In genomic region chr2:153230977-153231376, GRCh38 we compare ENCODE assay signal across 17 cellular contexts.
"Had no signal": no experiment of that assay in that cellular context is flagged by ENCODE, and none has a peak within 500 bp of the region (broad histone marks: within the 10 kb centered on the region; RNA-seq: fewer than 3 reads in every experiment).

No MANE protein-coding gene starts in this region.

- H3K4me1 ChIP-seq: body of pancreas, testis, upper lobe of right lung had no signal

- H3K9me3 ChIP-seq: body of pancreas, neutrophil, testis, upper lobe of right lung had no signal

- H3K27ac ChIP-seq: body of pancreas, neutrophil, testis, upper lobe of right lung had no signal

- H3K36me3 ChIP-seq: neutrophil, upper lobe of right lung had no signal

- DNase-seq: activated CD4-positive, alpha-beta T cell treated with anti-CD3 and anti-CD28 coated beads, Interleukin-2, amount 50 U/mL, for 1 hour; amniotic stem cell; body of pancreas; cortex of kidney; effector memory CD4-positive, alpha-beta T cell; hippocampal formation; kidney glomerular epithelial cell; retina; stimulated activated CD4-positive, alpha-beta T cell treated with anti-CD3 and anti-CD28 coated beads, Interleukin-4, amount 100 ng/mL, for 1 hour; stimulated activated CD8-positive, alpha-beta memory T cell treated with anti-CD3 and anti-CD28 coated beads, Interleukin-4, amount 100 ng/mL, for 48 hours; testis; upper lobe of right lung had no signal

- H3K4me3 ChIP-seq: testis, upper lobe of right lung had no signal

- ATAC-seq: activated naive CD4-positive, alpha-beta T cell treated with anti-CD3 and anti-CD28 coated beads, Interleukin-2, amount 50 U/mL, for 72 hours; body of pancreas; upper lobe of right lung had no signal

- H3K4me3 Mint-ChIP-seq: central memory CD8-positive, alpha-beta T cell; stimulated activated naive CD8-positive, alpha-beta T cell treated with anti-CD3 and anti-CD28 coated beads, Interleukin-15, Interleukin-2, amounts not matched to agents 100 ng/mL and 50 ng/mL, for 24 hours had no signal

- H3K27me3 Mint-ChIP-seq: central memory CD8-positive, alpha-beta T cell; stimulated activated naive CD8-positive, alpha-beta T cell treated with anti-CD3 and anti-CD28 coated beads, Interleukin-15, Interleukin-2, amounts not matched to agents 100 ng/mL and 50 ng/mL, for 24 hours had no signal

- H3K27ac Mint-ChIP-seq: activated naive CD4-positive, alpha-beta T cell treated with anti-CD3 and anti-CD28 coated beads, Interleukin-2, amount 50 U/mL, for 72 hours; activated T-helper 2 cell treated with anti-CD3 and anti-CD28 coated beads, Interferon-gamma antibody, Interleukin-2, Interleukin-4, amounts not matched to agents 10 μg/mL and 5 μg/mL and 100 μg/mL, durations not matched to agents 14 hours and 24 hours and 36 hours; stimulated activated naive CD8-positive, alpha-beta T cell treated with anti-CD3 and anti-CD28 coated beads, Interleukin-15, Interleukin-2, amounts not matched to agents 100 ng/mL and 50 ng/mL, for 24 hours had no signal

- H3K27me3 ChIP-seq: body of pancreas, neutrophil, testis, upper lobe of right lung had no signal
